In the genomic region with DNA sequence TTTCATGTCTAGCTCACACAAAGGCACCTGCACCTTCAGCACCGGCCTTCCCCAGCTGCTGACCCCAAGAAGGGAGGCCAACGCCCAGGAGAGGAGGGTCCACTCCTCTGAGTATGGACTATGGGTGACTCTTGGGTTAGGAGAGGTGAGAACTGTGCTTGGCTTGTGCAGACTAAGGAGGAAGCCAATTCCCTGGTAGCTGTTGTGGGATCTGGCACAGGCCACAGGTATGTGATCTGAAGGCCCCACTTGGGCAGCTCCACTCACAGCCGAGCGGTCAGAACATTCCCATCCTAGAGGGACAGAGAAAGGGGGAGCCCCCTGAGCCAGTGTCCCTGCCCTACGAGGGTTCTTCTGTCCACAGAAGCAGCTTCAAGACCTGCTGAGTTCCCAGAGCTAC, we compare ENCODE assay signal across 15 cellular contexts. TPM values are rescaled to one million over a fixed set of nuclear protein-coding genes. Genes with fewer than 3 reads are reported as not detected.
DNase-seq lines count a peak whose midpoint lies in the region; ATAC-seq and TF ChIP-seq lines count a peak whose summit lies in the region.
"Had no signal": no experiment of that assay in that cellular context is flagged by ENCODE, and none has a peak within 500 bp of the region (broad histone marks: within the 10 kb centered on the region; RNA-seq: fewer than 3 reads in every experiment).

No MANE protein-coding gene starts in this region.

- H3K4me1 ChIP-seq in adrenal gland (replicated peaks in 1 of 2) (peaks cover 8 to 42% of the 10 kb centered on the region in 2 donors), upper lobe of left lung (peaks cover 0 to 4% (median 0%) of the 10 kb centered on the region in 4 donors)
- H3K4me1 ChIP-seq: left lung had no signal

- 75 to 85% (median 79%) methylated on average over 2 to 5 of the region's 5 CpGs for WGBS in adrenal gland, 4 donors
- 69 to 79% methylated on average over 5 of the region's 5 CpGs for WGBS in upper lobe of left lung, 2 donors

- intact Hi-C loops in adrenal gland (cut with DNase I): no loop called here

- ATAC-seq in upper lobe of left lung (ENCODE audit: low FRiP score in 2 of 2): peak in 1 of 2 donors; percentile 6
- ATAC-seq: GM12878 had no signal

- H3K9me3 ChIP-seq in adrenal gland (replicated peaks in 1 of 3): no peaks in the 10 kb centered on the region
- H3K9me3 ChIP-seq in upper lobe of left lung: no peaks in the 10 kb centered on the region
- H3K9me3 ChIP-seq: left lung had no signal

- H3K36me3 ChIP-seq in adrenal gland (replicated peaks in 1 of 2) (no peaks in the 10 kb centered on the region), upper lobe of left lung (no peaks in the 10 kb centered on the region)
- H3K36me3 ChIP-seq: cardiac muscle cell, left lung, neural progenitor cell had no signal

- peak overlapping the region in 1 of 4 donors; percentile 27 for H3K4me3 ChIP-seq in adrenal gland
- peak overlapping the region; percentile 17 for H3K4me3 ChIP-seq in fibroblast of mammary gland (ENCODE audit: control insufficient read depth, low read depth, low read length)
- H3K4me3 ChIP-seq in upper lobe of left lung: no peak overlapping the region
- H3K4me3 ChIP-seq: cardiac muscle cell, GM12878, left lung, neural progenitor cell had no signal

- no peaks in the 10 kb centered on the region for H3K27me3 ChIP-seq in adrenal gland
- H3K27me3 ChIP-seq in upper lobe of left lung: no peaks in the 10 kb centered on the region
- H3K27me3 ChIP-seq: cardiac muscle cell, left lung, neural progenitor cell had no signal

- TF ChIP-seq CTCF in adrenal gland (IDR thresholded peaks at IDR 0.05) (no peak), fibroblast of mammary gland (conservative IDR thresholded peaks at IDR 0.05; ENCODE audit: control insufficient read depth, insufficient read depth, low read depth, low read length) (no peak), upper lobe of left lung (IDR thresholded peaks at IDR 0.05) (no peak)

- peak overlapping the region in 3 of 5 donors; percentile 3 to 90 (median 87) for H3K27ac ChIP-seq in adrenal gland
- H3K27ac ChIP-seq in upper lobe of left lung: peak overlapping the region; percentile 52 to 74 (median 68)
- H3K27ac ChIP-seq: cardiac muscle cell, neural progenitor cell had no signal

- DNase-seq in adrenal gland (peak in 1 of 7 donors; percentile 51), fibroblast of mammary gland (ENCODE audit: low read depth) (peak; percentile 64), myocyte (ENCODE audit: low read depth) (peak; percentile 62), upper lobe of left lung (no peak), NCI-H226 (no peak), RPMI8226 (no peak), kidney glomerular epithelial cell (lab: John Stamatoyannopoulos, UW) (no peak)
- no peak for DNase-seq in stimulated activated naive CD4-positive, alpha-beta T cell treated with Interleukin-2 at 50 U/mL for 16 hours (lab: John Stamatoyannopoulos, UW)
- DNase-seq: activated gamma-delta T cell treated with Interleukin-2 at 50 U/mL for 16 hours, hippocampal formation, NCI-H2171 had no signal

- TF ChIP-seq POLR2A in adrenal gland (IDR thresholded peaks at IDR 0.05) (no peak), upper lobe of left lung (IDR thresholded peaks at IDR 0.05) (no peak)

- no peak for TF ChIP-seq EP300 in upper lobe of left lung (IDR thresholded peaks at IDR 0.05)

RNA-seq across cellular contexts. Expression of a gene that starts 52.8 kb away (rescaled TPM):
- total RNA-seq in adrenal gland (1 to 10 TPM; 4.5 to 9.8 (median 7.7) TPM), myocyte (14.7 and 16.5 TPM in 2 replicates), upper lobe of left lung (10 to 100 TPM in 2 of 6 donors, 1 to 10 TPM in 4; 1.9 to 14.7 (median 8.0) TPM)
- polyA plus RNA-seq in adrenal gland: 1 to 10 TPM; 4.0 to 8.1 (median 7.9) TPM
- 3.0 TPM for polyA plus RNA-seq in myocyte (2012)

Comparison
In these comparisons a context has a peak if more than half of its experiments do, and no peak if none do; other contexts are left out.
1. DNase-seq: peak in fibroblast of mammary gland (single experiment) and myocyte (single experiment); none in upper lobe of left lung (0 of 2), NCI-H226 (single experiment), RPMI8226 (single experiment), stimulated activated naive CD4-positive, alpha-beta T cell treated with Interleukin-2 at 50 U/mL for 16 hours (single experiment) and kidney glomerular epithelial cell (single experiment).